18 cellular contexts compared by ENCODE assay signal in the genomic region with DNA sequence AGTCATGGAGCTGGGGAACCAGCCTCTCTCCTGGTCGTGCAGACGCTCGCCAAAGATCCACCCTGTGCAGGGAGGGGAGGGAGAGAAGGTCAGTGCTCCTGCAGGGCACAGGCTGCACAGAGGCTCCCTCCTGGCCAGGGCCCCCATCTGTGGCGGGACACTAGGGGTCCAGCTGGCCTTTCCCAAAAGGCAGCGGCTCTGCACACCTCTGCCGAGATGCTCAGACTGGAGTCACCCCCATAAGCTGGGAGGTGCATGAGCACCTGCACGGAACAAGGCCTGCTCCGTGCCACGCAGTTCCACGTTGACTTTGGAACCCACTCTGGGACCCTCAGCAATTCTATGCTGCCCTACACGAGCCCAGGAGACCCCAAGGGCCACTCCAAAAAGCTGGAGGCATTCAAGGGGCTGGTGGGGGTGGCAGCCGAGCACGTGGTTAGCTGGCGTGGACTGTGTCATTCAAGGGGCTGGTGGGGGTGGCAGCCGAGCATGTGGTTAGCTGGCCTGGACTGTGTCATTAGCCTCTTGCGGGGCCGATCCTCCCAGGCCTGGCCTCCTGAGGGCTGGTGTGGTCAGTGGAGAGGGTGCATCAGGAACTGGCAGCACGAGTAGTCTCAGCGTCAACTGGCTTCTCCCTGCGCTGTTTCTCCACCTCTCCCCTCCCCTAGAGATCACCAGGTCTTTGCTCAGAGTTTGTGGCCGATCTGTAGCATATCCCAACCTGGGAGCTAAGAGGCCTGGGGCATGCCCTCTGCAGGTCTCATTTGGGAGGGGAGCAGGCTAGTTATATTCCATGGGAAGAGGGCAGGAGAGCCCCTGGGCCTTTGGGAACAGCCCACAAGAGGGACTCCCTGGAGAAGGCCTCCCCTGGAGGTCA.
"Had no signal": no experiment of that assay in that cellular context is flagged by ENCODE, and none has a peak within 500 bp of the region (broad histone marks: within the 10 kb centered on the region; RNA-seq: fewer than 3 reads in every experiment).

No MANE protein-coding gene starts in this region.

- H3K27ac ChIP-seq: breast epithelium, neural progenitor cell, parathyroid adenoma, right atrium auricular region, SJCRH30, VCaP had no signal

- ATAC-seq: activated CD4-positive, alpha-beta T cell treated with anti-CD3 and anti-CD28 coated beads for 36 hours; activated T-cell treated with anti-CD3 and anti-CD28 coated beads, Interleukin-2, amount 50 U/mL, for 72 hours; left colon; stimulated activated memory B cell treated with anti-CD40 and anti-IgM and Interleukin-4, amounts not matched to agents 10 μg/mL and 1 μg/mL and 100 μg/mL, for 72 hours had no signal

- H3K27ac Mint-ChIP-seq: activated CD4-positive, alpha-beta memory T cell treated with anti-CD3 and anti-CD28 coated beads, Interleukin-2, amount 10 ng/mL, durations not matched to agents 7 days and 5 days; activated CD4-positive, alpha-beta T cell treated with anti-CD3 and anti-CD28 coated beads for 36 hours; activated naive CD8-positive, alpha-beta T cell treated with anti-CD3 and anti-CD28 coated beads for 36 hours; activated T-cell treated with anti-CD3 and anti-CD28 coated beads, Interleukin-2, amount 50 U/mL, for 72 hours; memory B cell; neural progenitor cell; stimulated activated memory B cell treated with anti-CD40 and anti-IgM and Interleukin-4, amounts not matched to agents 10 μg/mL and 1 μg/mL and 100 μg/mL, for 72 hours; type B pancreatic cell had no signal

- H3K36me3 Mint-ChIP-seq: activated naive CD8-positive, alpha-beta T cell treated with anti-CD3 and anti-CD28 coated beads for 36 hours; memory B cell; stimulated activated memory B cell treated with anti-CD40 and anti-IgM and Interleukin-4, amounts not matched to agents 10 μg/mL and 1 μg/mL and 100 μg/mL, for 72 hours; type B pancreatic cell had no signal

- H3K27me3 ChIP-seq: breast epithelium, SJCRH30 had no signal

- H3K4me3 Mint-ChIP-seq: activated CD4-positive, alpha-beta memory T cell treated with anti-CD3 and anti-CD28 coated beads, Interleukin-2, amount 10 ng/mL, durations not matched to agents 7 days and 5 days; activated CD4-positive, alpha-beta T cell treated with anti-CD3 and anti-CD28 coated beads for 36 hours; activated naive CD8-positive, alpha-beta T cell treated with anti-CD3 and anti-CD28 coated beads for 36 hours; activated T-cell treated with anti-CD3 and anti-CD28 coated beads, Interleukin-2, amount 50 U/mL, for 72 hours; memory B cell; neural progenitor cell; stimulated activated memory B cell treated with anti-CD40 and anti-IgM and Interleukin-4, amounts not matched to agents 10 μg/mL and 1 μg/mL and 100 μg/mL, for 72 hours; type B pancreatic cell had no signal

- DNase-seq: activated CD4-positive, alpha-beta memory T cell treated with anti-CD3 and anti-CD28 coated beads, Interleukin-2, amount 10 ng/mL, durations not matched to agents 7 days and 5 days; activated CD4-positive, alpha-beta T cell treated with anti-CD3 and anti-CD28 coated beads for 36 hours; activated CD8-positive, alpha-beta memory T cell treated with anti-CD3 and anti-CD28 coated beads, Interleukin-2, amount 50 U/mL, for 4 hours; activated gamma-delta T cell treated with Interleukin-2 at 50 U/mL for 16 hours; activated naive CD8-positive, alpha-beta T cell treated with anti-CD3 and anti-CD28 coated beads for 36 hours; activated T-cell treated with anti-CD3 and anti-CD28 coated beads, Interleukin-2, amount 50 U/mL, for 72 hours; effector CD4-positive, alpha-beta T cell; left colon; SJCRH30; stimulated activated CD4-positive, alpha-beta T cell treated with anti-CD3 and anti-CD28 coated beads, Interleukin-1b, Interleukin-23, amount 100 ng/mL, for 48 hours had no signal

- H3K4me3 ChIP-seq: breast epithelium, neural progenitor cell, right atrium auricular region, SJCRH30 had no signal

- H3K9me3 Mint-ChIP-seq: activated CD4-positive, alpha-beta memory T cell treated with anti-CD3 and anti-CD28 coated beads, Interleukin-2, amount 10 ng/mL, durations not matched to agents 7 days and 5 days; activated naive CD8-positive, alpha-beta T cell treated with anti-CD3 and anti-CD28 coated beads for 36 hours; activated T-cell treated with anti-CD3 and anti-CD28 coated beads, Interleukin-2, amount 50 U/mL, for 72 hours; memory B cell; neural progenitor cell; stimulated activated memory B cell treated with anti-CD40 and anti-IgM and Interleukin-4, amounts not matched to agents 10 μg/mL and 1 μg/mL and 100 μg/mL, for 72 hours; type B pancreatic cell had no signal

- H3K36me3 ChIP-seq: breast epithelium, neural progenitor cell, right atrium auricular region, SJCRH30 had no signal

- H3K9me3 ChIP-seq: breast epithelium, right atrium auricular region, SJCRH30 had no signal

- H3K4me1 ChIP-seq: breast epithelium, SJCRH30 had no signal
